Comparison of ENCODE assay signal across 1 cellular context in the genomic region with DNA sequence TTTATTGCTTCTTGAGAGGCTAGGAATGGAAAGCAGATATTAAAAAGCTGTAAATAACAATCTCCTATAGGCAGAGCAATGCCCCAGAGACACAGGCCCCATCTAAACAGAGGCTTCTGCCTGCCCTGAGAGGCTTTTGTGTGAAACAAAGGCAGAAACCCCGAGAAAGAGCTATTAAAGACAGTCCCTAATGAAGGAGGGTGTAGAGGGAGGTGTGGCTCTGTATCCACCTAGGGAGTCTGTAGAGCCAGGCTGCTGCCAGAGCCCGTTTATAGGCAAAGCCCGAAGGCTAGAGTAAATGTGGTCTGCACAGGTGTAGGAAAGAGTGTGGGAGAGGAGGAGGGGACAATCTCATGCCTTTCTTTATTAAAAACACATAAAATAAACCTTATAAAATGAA.
TF ChIP-seq lines count a peak whose summit lies in the region.

No MANE protein-coding gene starts in this region.

TF ChIP-seq in GM23338, 12 proteins besides CTCF, POLR2A, EP300 and RAD21 (continued from another document):
- TF ChIP-seq, protein P1, sequence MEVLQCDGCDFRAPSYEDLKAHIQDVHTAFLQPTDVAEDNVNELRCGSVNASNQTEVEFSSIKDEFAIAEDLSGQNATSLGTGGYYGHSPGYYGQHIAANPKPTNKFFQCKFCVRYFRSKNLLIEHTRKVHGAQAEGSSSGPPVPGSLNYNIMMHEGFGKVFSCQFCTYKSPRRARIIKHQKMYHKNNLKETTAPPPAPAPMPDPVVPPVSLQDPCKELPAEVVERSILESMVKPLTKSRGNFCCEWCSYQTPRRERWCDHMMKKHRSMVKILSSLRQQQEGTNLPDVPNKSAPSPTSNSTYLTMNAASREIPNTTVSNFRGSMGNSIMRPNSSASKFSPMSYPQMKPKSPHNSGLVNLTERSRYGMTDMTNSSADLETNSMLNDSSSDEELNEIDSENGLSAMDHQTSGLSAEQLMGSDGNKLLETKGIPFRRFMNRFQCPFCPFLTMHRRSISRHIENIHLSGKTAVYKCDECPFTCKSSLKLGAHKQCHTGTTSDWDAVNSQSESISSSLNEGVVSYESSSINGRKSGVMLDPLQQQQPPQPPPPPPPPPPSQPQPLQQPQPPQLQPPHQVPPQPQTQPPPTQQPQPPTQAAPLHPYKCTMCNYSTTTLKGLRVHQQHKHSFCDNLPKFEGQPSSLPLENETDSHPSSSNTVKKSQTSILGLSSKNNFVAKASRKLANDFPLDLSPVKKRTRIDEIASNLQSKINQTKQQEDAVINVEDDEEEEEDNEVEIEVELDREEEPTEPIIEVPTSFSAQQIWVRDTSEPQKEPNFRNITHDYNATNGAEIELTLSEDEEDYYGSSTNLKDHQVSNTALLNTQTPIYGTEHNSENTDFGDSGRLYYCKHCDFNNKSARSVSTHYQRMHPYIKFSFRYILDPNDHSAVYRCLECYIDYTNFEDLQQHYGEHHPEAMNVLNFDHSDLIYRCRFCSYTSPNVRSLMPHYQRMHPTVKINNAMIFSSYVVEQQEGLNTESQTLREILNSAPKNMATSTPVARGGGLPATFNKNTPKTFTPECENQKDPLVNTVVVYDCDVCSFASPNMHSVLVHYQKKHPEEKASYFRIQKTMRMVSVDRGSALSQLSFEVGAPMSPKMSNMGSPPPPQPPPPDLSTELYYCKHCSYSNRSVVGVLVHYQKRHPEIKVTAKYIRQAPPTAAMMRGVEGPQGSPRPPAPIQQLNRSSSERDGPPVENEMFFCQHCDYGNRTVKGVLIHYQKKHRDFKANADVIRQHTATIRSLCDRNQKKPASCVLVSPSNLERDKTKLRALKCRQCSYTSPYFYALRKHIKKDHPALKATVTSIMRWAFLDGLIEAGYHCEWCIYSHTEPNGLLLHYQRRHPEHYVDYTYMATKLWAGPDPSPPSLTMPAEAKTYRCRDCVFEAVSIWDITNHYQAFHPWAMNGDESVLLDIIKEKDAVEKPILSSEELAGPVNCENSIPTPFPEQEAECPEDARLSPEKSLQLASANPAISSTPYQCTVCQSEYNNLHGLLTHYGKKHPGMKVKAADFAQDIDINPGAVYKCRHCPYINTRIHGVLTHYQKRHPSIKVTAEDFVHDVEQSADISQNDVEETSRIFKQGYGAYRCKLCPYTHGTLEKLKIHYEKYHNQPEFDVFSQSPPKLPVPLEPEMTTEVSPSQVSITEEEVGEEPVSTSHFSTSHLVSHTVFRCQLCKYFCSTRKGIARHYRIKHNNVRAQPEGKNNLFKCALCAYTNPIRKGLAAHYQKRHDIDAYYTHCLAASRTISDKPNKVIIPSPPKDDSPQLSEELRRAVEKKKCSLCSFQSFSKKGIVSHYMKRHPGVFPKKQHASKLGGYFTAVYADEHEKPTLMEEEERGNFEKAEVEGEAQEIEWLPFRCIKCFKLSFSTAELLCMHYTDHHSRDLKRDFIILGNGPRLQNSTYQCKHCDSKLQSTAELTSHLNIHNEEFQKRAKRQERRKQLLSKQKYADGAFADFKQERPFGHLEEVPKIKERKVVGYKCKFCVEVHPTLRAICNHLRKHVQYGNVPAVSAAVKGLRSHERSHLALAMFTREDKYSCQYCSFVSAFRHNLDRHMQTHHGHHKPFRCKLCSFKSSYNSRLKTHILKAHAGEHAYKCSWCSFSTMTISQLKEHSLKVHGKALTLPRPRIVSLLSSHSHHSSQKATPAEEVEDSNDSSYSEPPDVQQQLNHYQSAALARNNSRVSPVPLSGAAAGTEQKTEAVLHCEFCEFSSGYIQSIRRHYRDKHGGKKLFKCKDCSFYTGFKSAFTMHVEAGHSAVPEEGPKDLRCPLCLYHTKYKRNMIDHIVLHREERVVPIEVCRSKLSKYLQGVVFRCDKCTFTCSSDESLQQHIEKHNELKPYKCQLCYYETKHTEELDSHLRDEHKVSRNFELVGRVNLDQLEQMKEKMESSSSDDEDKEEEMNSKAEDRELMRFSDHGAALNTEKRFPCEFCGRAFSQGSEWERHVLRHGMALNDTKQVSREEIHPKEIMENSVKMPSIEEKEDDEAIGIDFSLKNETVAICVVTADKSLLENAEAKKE (CRISPR knock-in tag; IDR thresholded peaks at IDR 0.05): no peak
- TF ChIP-seq NANOG (IDR thresholded peaks at IDR 0.05; ENCODE audit: borderline replicate concordance): no peak
- TF ChIP-seq, protein P2, sequence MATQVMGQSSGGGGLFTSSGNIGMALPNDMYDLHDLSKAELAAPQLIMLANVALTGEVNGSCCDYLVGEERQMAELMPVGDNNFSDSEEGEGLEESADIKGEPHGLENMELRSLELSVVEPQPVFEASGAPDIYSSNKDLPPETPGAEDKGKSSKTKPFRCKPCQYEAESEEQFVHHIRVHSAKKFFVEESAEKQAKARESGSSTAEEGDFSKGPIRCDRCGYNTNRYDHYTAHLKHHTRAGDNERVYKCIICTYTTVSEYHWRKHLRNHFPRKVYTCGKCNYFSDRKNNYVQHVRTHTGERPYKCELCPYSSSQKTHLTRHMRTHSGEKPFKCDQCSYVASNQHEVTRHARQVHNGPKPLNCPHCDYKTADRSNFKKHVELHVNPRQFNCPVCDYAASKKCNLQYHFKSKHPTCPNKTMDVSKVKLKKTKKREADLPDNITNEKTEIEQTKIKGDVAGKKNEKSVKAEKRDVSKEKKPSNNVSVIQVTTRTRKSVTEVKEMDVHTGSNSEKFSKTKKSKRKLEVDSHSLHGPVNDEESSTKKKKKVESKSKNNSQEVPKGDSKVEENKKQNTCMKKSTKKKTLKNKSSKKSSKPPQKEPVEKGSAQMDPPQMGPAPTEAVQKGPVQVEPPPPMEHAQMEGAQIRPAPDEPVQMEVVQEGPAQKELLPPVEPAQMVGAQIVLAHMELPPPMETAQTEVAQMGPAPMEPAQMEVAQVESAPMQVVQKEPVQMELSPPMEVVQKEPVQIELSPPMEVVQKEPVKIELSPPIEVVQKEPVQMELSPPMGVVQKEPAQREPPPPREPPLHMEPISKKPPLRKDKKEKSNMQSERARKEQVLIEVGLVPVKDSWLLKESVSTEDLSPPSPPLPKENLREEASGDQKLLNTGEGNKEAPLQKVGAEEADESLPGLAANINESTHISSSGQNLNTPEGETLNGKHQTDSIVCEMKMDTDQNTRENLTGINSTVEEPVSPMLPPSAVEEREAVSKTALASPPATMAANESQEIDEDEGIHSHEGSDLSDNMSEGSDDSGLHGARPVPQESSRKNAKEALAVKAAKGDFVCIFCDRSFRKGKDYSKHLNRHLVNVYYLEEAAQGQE (IDR thresholded peaks at IDR 0.05; ENCODE audit: unreplicated experiment): no peak
- no peak for TF ChIP-seq ZNF114 (CRISPR knock-in tag; IDR thresholded peaks at IDR 0.05)
- TF ChIP-seq, protein P3, sequence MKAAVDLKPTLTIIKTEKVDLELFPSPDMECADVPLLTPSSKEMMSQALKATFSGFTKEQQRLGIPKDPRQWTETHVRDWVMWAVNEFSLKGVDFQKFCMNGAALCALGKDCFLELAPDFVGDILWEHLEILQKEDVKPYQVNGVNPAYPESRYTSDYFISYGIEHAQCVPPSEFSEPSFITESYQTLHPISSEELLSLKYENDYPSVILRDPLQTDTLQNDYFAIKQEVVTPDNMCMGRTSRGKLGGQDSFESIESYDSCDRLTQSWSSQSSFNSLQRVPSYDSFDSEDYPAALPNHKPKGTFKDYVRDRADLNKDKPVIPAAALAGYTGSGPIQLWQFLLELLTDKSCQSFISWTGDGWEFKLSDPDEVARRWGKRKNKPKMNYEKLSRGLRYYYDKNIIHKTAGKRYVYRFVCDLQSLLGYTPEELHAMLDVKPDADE (IDR thresholded peaks at IDR 0.05): no peak
- TF ChIP-seq POLR2AphosphoS5 (IDR thresholded peaks at IDR 0.05; ENCODE audit: low read depth): no peak
- TF ChIP-seq EZH2phosphoT487 (IDR thresholded peaks at IDR 0.05; ENCODE audit: unreplicated experiment): no peak
- TF ChIP-seq EZH2 (IDR thresholded peaks at IDR 0.05; ENCODE audit: low read depth, unreplicated experiment): no peak
- no peak for TF ChIP-seq JUNB (IDR thresholded peaks at IDR 0.05; ENCODE audit: unreplicated experiment)
- TF ChIP-seq STAT1 (IDR thresholded peaks at IDR 0.05; ENCODE audit: unreplicated experiment): no peak
